Comparison of ENCODE assay signal across 13 cellular contexts in the genomic region with DNA sequence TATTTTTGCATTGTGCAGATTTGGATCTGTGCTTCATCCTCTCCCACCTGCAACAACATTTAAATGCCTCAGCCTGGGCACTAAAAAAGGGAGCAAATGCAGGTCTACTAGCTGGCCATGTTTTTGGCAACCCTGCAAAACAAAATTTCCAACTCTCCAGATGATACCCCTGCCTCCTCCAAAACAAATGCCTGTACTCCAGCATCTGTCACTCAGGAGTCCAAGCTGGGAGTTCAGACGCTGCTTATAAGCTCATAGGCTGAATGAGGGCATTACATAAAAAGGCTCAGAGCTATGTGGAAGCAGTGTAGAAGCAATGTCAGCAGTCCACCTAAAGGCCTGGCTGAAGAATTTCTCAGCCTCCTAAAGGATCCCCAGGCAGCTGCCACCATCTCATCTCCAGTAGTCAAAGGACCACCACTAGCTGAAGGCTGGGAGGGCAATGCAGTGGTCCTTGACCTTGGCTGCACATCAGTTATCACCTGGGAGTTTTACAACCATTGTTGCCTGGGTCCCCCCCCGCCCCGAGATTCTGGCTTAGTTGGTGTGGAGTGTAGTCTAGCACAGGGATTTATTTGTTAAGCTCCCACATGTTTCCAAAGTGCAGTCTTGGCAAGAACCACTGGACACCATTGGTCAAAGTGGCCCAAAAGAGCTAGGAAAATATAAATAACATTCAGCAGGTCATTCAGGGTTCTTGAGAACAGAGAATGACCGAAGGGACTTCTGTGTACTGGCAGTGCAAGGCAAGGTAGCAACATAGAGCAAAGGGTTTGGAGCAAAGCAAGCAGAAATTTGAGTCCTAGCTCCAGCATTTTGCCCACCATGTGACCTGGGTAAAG. TPM values are rescaled to one million over a fixed set of nuclear protein-coding genes. Genes with fewer than 3 reads are reported as not detected.
A peak's percentile ranks its signal among the peaks of the same experiment; 100 is the strongest.
DNase-seq lines count a peak whose midpoint lies in the region; ATAC-seq lines count a peak whose summit lies in the region.
"Had no signal": no experiment of that assay in that cellular context is flagged by ENCODE, and none has a peak within 500 bp of the region (broad histone marks: within the 10 kb centered on the region; RNA-seq: fewer than 3 reads in every experiment).

No MANE protein-coding gene starts in this region.

- no peak for DNase-seq in CD8-positive, alpha-beta memory T cell
- DNase-seq in NCI-H446 (lab: John Stamatoyannopoulos, UW) (peak; percentile 52 to 77), cerebellar cortex (ENCODE audit: low spot score) (peak; percentile 50), HCEC 1CT (no peak)
- DNase-seq: activated CD4-positive, alpha-beta T cell treated with anti-CD3 and anti-CD28 coated beads for 1 hour; IMR-90; NCI-H1092 treated with DMSO at 0.1 percent for 48 hours had no signal

- peaks cover 4 to 51% (median 12%) of the 10 kb centered on the region in 3 donors for H3K36me3 Mint-ChIP-seq in CD8-positive, alpha-beta memory T cell

- peak overlapping the region; percentile 81 to 99 (median 96) for H3K27ac Mint-ChIP-seq in CD8-positive, alpha-beta memory T cell

- no peaks in the 10 kb centered on the region for H3K9me3 Mint-ChIP-seq in CD8-positive, alpha-beta memory T cell

- no peaks in the 10 kb centered on the region for H3K27me3 Mint-ChIP-seq in CD8-positive, alpha-beta memory T cell

- CTCF ChIA-PET in CD8-positive, alpha-beta memory T cell (lab: Charles Lee), result interaction anchor here (0.8 to 4.1 kb wide), 7 partner anchors 10 to 146 kb away, joined by 3 to 15 read pairs (median 3); no protein-coding TSS in a partner anchor

- ATAC-seq in GM18502 (IDR thresholded peaks at IDR 0.05; ENCODE audit: poor library complexity, unreplicated experiment) (no peak), HG03196 (IDR thresholded peaks at IDR 0.05; ENCODE audit: unreplicated experiment) (no peak), HG03571 (IDR thresholded peaks at IDR 0.05; ENCODE audit: unreplicated experiment) (no peak)
- ATAC-seq: Panc1 had no signal

- H3K27me3 ChIP-seq in CD8-positive, alpha-beta memory T cell (ENCODE audit: insufficient read depth, low read length, poor library complexity, severe bottlenecking), result no peaks in the 10 kb centered on the region
- H3K27me3 ChIP-seq in skeletal muscle tissue (ENCODE audit: control insufficient read depth in 3 of 3, insufficient read depth in 3 of 3, low read length in 3 of 3), result no peaks in the 10 kb centered on the region

- H3K4me3 Mint-ChIP-seq in CD8-positive, alpha-beta memory T cell, result peak overlapping the region in 4 of 7 donors; percentile 1 to 30 (median 24)

- H3K4me1 ChIP-seq in CD8-positive, alpha-beta memory T cell (ENCODE audit: insufficient read depth, low read length), result peaks cover 100% of the 10 kb centered on the region
- H3K4me1 ChIP-seq in skeletal muscle tissue (ENCODE audit: control insufficient read depth in 3 of 3, insufficient read depth in 3 of 3, low read length in 3 of 3), result peaks cover 82 to 89% (median 87%) of the 10 kb centered on the region in 3 donors

- H3K36me3 ChIP-seq in CD8-positive, alpha-beta memory T cell (ENCODE audit: insufficient read depth, low read length), result peaks cover 9% of the 10 kb centered on the region
- H3K36me3 ChIP-seq in skeletal muscle tissue (ENCODE audit: control insufficient read depth in 3 of 3, insufficient read depth in 3 of 3, low read length in 3 of 3), result no peaks in the 10 kb centered on the region
- H3K36me3 ChIP-seq: prostate gland had no signal

- H3K9ac ChIP-seq in skeletal muscle tissue (ENCODE audit: low read depth in 1 of 3, low read length in 3 of 3), result no peak overlapping the region

- H3K27ac ChIP-seq in CD8-positive, alpha-beta memory T cell (ENCODE audit: low read depth, low read length), result no peak overlapping the region
- H3K27ac ChIP-seq in skeletal muscle tissue (ENCODE audit: low read depth, low read length), result peak overlapping the region; percentile 5

- POLR2A ChIA-PET in CD8-positive, alpha-beta memory T cell (lab: Charles Lee), result interaction anchor here (0.6 to 1.4 kb wide), 4 partner anchors 10 to 47 kb away, joined by 3 to 4 read pairs (median 3); no protein-coding TSS in a partner anchor

- peaks cover 95 to 100% (median 99%) of the 10 kb centered on the region in 3 donors for H3K4me1 Mint-ChIP-seq in CD8-positive, alpha-beta memory T cell

- no peaks in the 10 kb centered on the region for H3K9me3 ChIP-seq in CD8-positive, alpha-beta memory T cell (ENCODE audit: low read length)
- H3K9me3 ChIP-seq in skeletal muscle tissue (ENCODE audit: control insufficient read depth in 3 of 3, low read length in 3 of 3), result no peaks in the 10 kb centered on the region
- H3K9me3 ChIP-seq: prostate gland had no signal

- H3K4me3 ChIP-seq in CD8-positive, alpha-beta memory T cell (ENCODE audit: low read length), result no peak overlapping the region
- H3K4me3 ChIP-seq in skeletal muscle tissue (ENCODE audit: low read length in 3 of 3), result no peak overlapping the region
- H3K4me3 ChIP-seq: prostate gland had no signal

RNA-seq across cellular contexts. Expression of a gene that starts 57.2 kb away (rescaled TPM):
- 10 to 100 TPM; 37.7 to 39.6 TPM for total RNA-seq in CD8-positive, alpha-beta memory T cell
- polyA plus RNA-seq in CD8-positive, alpha-beta memory T cell, result 50.1 TPM
- 18.8 TPM for total RNA-seq in skeletal muscle tissue

Comparison
In these comparisons a context has a peak if more than half of its experiments do, and no peak if none do; other contexts are left out.
1. DNase-seq: peak in NCI-H446 (2 of 2) and cerebellar cortex (single experiment); none in CD8-positive, alpha-beta memory T cell (0 of 5) and HCEC 1CT (single experiment).